Comparison of ENCODE assay signal across 8 cellular contexts in genomic region chr2:76938153-76938552, GRCh38.
"Had no signal": no experiment of that assay in that cellular context is flagged by ENCODE, and none has a peak within 500 bp of the region (broad histone marks: within the 10 kb centered on the region; RNA-seq: fewer than 3 reads in every experiment).

No MANE protein-coding gene starts in this region.

- H3K4me3 ChIP-seq: GM12878 had no signal

- FAIRE-seq: G401.6, GM12878, GM12891, GM12892, GM18507, GM19239 had no signal

- ATAC-seq: GM12878 had no signal

- DNase-seq: GDM1, GF-D8 had no signal
